In genomic region chr6:136284909-136285308, GRCh38 we compare ENCODE assay signal across 10 cellular contexts. TPM values are rescaled to one million over a fixed set of nuclear protein-coding genes. Genes with fewer than 3 reads are reported as not detected.
DNase-seq lines count a peak whose midpoint lies in the region; ATAC-seq and TF ChIP-seq lines count a peak whose summit lies in the region.
"Had no signal": no experiment of that assay in that cellular context is flagged by ENCODE, and none has a peak within 500 bp of the region (broad histone marks: within the 10 kb centered on the region; RNA-seq: fewer than 3 reads in every experiment).

No MANE protein-coding gene starts in this region.

- H3K4me2 ChIP-seq in DND-41 (ENCODE audit: insufficient read depth, low read length) (peak overlapping the region; percentile 70; the same call in 1 of the 2 replicates), neural progenitor cell (peak overlapping the region; percentile 45)

- H4K20me1 ChIP-seq in DND-41 (ENCODE audit: insufficient read depth, low read length), result peaks cover 90% of the 10 kb centered on the region
- peaks cover 92% of the 10 kb centered on the region for H4K20me1 ChIP-seq in neural progenitor cell (ENCODE audit: low read depth)

- H3K9ac ChIP-seq in DND-41 (ENCODE audit: low read depth, low read length) (no peak overlapping the region), neural progenitor cell (no peak overlapping the region)

- H3K79me2 ChIP-seq in DND-41 (ENCODE audit: insufficient read depth, low read length) (peaks cover 97% of the 10 kb centered on the region), neural progenitor cell (ENCODE audit: low read depth) (peaks cover 97% of the 10 kb centered on the region)

- H3K4me3 Mint-ChIP-seq in neural progenitor cell, result no peak overlapping the region

- H3K27me3 ChIP-seq in DND-41 (ENCODE audit: insufficient read depth, low read length, poor library complexity), result no peaks in the 10 kb centered on the region
- H3K27me3 ChIP-seq in breast epithelium, result no peaks in the 10 kb centered on the region
- no peaks in the 10 kb centered on the region for H3K27me3 ChIP-seq in neural progenitor cell
- H3K27me3 ChIP-seq in prostate gland (replicated peaks; ENCODE audit: insufficient read depth), result no peaks in the 10 kb centered on the region
- H3K27me3 ChIP-seq: foreskin keratinocyte had no signal

- H3K9me3 ChIP-seq in DND-41 (ENCODE audit: insufficient read depth, low read length, severe bottlenecking), result no peaks in the 10 kb centered on the region
- no peaks in the 10 kb centered on the region for H3K9me3 ChIP-seq in breast epithelium
- no peaks in the 10 kb centered on the region for H3K9me3 ChIP-seq in neural progenitor cell (ENCODE audit: low read depth)
- H3K9me3 ChIP-seq in prostate gland, result no peaks in the 10 kb centered on the region

- no peak for DNase-seq in DND-41
- peak; percentile 71 for DNase-seq in M059J (ENCODE audit: low read depth)
- no peak for DNase-seq in breast epithelium (ENCODE audit: low spot score in 2 of 2)
- DNase-seq in neural progenitor cell (ENCODE audit: low spot score), result no peak
- DNase-seq in D341Med (ENCODE audit: low spot score), result no peak
- DNase-seq in prostate gland (ENCODE audit: low spot score), result no peak
- no peak for DNase-seq in NCI-H1417 (lab: John Stamatoyannopoulos, UW)
- DNase-seq: stimulated activated CD4-positive, alpha-beta T cell treated with anti-CD3 and anti-CD28 coated beads, Interleukin-15, amount 100 ng/mL, for 24 hours had no signal

- H3K4me3 ChIP-seq in DND-41 (ENCODE audit: low read depth in 1 of 2, low read length in 2 of 2), result peak overlapping the region in 1 of 2 experiments; percentile 26; a peak in 1 of 4 replicates
- peak overlapping the region in 2 of 3 donors; percentile 0 to 38 for H3K4me3 ChIP-seq in breast epithelium
- no peak overlapping the region for H3K4me3 ChIP-seq in neural progenitor cell
- no peak overlapping the region for H3K4me3 ChIP-seq in prostate gland

- peaks cover 49% of the 10 kb centered on the region for H3K36me3 ChIP-seq in DND-41 (ENCODE audit: insufficient read depth, low read length)
- H3K36me3 ChIP-seq in breast epithelium, result no peaks in the 10 kb centered on the region
- H3K36me3 ChIP-seq in neural progenitor cell, result peaks cover 18% of the 10 kb centered on the region
- H3K36me3 ChIP-seq in prostate gland, result no peaks in the 10 kb centered on the region

- H3K27ac Mint-ChIP-seq in neural progenitor cell, result no peak overlapping the region

- H3K27me3 Mint-ChIP-seq in neural progenitor cell (ENCODE audit: insufficient read depth, low read depth), result peaks cover 9% of the 10 kb centered on the region

- peaks cover 33% of the 10 kb centered on the region for H3K4me1 Mint-ChIP-seq in neural progenitor cell

- TF ChIP-seq POLR2A in breast epithelium (IDR thresholded peaks at IDR 0.05), result no peak
- no peak for TF ChIP-seq POLR2A in prostate gland (IDR thresholded peaks at IDR 0.05)

- H3K27ac ChIP-seq in DND-41 (ENCODE audit: low read length), result no peak overlapping the region
- peak overlapping the region; percentile 43 to 46 for H3K27ac ChIP-seq in breast epithelium
- no peak overlapping the region for H3K27ac ChIP-seq in neural progenitor cell
- H3K27ac ChIP-seq in prostate gland, result no peak overlapping the region
- H3K27ac ChIP-seq: foreskin keratinocyte had no signal

- ATAC-seq in DND-41 (ENCODE audit: insufficient read depth, low read depth), result no peak
- no peak for ATAC-seq in GM21576 (IDR thresholded peaks at IDR 0.05; ENCODE audit: unreplicated experiment)
- ATAC-seq: foreskin keratinocyte had no signal

- peaks cover 7% of the 10 kb centered on the region for H3K36me3 Mint-ChIP-seq in neural progenitor cell

- no peaks in the 10 kb centered on the region for H3K9me3 Mint-ChIP-seq in neural progenitor cell

- H3K4me1 ChIP-seq in DND-41 (ENCODE audit: insufficient read depth, low read length) (peaks cover 51% of the 10 kb centered on the region), breast epithelium (peaks cover 8 to 24% of the 10 kb centered on the region in 2 donors), neural progenitor cell (peaks cover 17% of the 10 kb centered on the region), prostate gland (replicated peaks) (peaks cover 11% of the 10 kb centered on the region)

- no peak overlapping the region for H2AFZ ChIP-seq in DND-41 (ENCODE audit: low read depth, low read length)
- no peak overlapping the region for H2AFZ ChIP-seq in neural progenitor cell (replicated peaks)

- whole genome bisulfite sequencing in prostate gland, result 15% methylated on average over 2 of the region's 2 CpGs

- peaks cover 12% of the 10 kb centered on the region for H3F3A ChIP-seq in neural progenitor cell (ENCODE audit: low read depth)

- intact Hi-C loops in breast epithelium (cut with DNase I; ENCODE audit: low total_unique reads), result no loop called here
- intact Hi-C loops in prostate gland (cut with DNase I), result loop anchor here (5.0 kb wide), 1 partner anchor 33 kb away; the partner anchor contains the start of gene MTFR2

- TF ChIP-seq CTCF in DND-41 (IDR thresholded peaks at IDR 0.05; ENCODE audit: borderline replicate concordance, extremely low read depth, low read length, poor library complexity, severe bottlenecking), result no peak
- no peak for TF ChIP-seq CTCF in breast epithelium (IDR thresholded peaks at IDR 0.05)
- TF ChIP-seq CTCF in neural progenitor cell (IDR thresholded peaks at IDR 0.05), result no peak
- no peak for TF ChIP-seq CTCF in prostate gland (IDR thresholded peaks at IDR 0.05)

RNA-seq across cellular contexts. Expression of gene BCLAF1, which starts 4.7 kb away (rescaled TPM):
- total RNA-seq in M059J (2014; rRNA removed; shearing (Covaris generic)), result 71.8 and 131 TPM in 2 replicates
- total RNA-seq in breast epithelium, result 100 to 1,000 TPM; 136 to 218 (median 151) TPM
- total RNA-seq in neural progenitor cell (ENCODE audit: low replicate concordance), result 127 and 190 TPM in 2 replicates
- total RNA-seq in prostate gland, result 100 to 1,000 TPM in 1 of 2 donors, 10 to 100 TPM in 1; 83.0 to 136 TPM

RNA-seq across cellular contexts. Expression of gene MTFR2, which starts 34.8 kb away (rescaled TPM):
- 12.0 and 12.4 TPM in 2 replicates for total RNA-seq in M059J (2014; rRNA removed; shearing (Covaris generic))
- total RNA-seq in breast epithelium (1 to 10 TPM in 1 of 3 donors, under 1 TPM in 2; 0.66 to 2.7 (median 0.73) TPM), neural progenitor cell (ENCODE audit: low replicate concordance) (6.2 and 12.6 TPM in 2 replicates), prostate gland (1 to 10 TPM; 1.1 to 2.9 TPM)

Comparison
In these comparisons a context has a peak if more than half of its experiments do, and no peak if none do; other contexts are left out.
1. H3K27ac ChIP-seq: peak in breast epithelium (2 of 2); none in DND-41 (single experiment), neural progenitor cell (single experiment) and prostate gland (0 of 2).
2. H3K4me3 ChIP-seq: peak in breast epithelium (2 of 3); none in neural progenitor cell (single experiment) and prostate gland (0 of 2).